ENCODE assay signal across 1 cellular context in genomic region chr2:188524519-188525113, GRCh38.
TF ChIP-seq lines count a peak whose summit lies in the region.

No MANE protein-coding gene starts in this region.

TF ChIP-seq in SK-N-SH treated with all-trans-retinoic acid at 6 μM for 48 hours, 23 proteins besides CTCF, POLR2A, EP300 and RAD21 (continued from another document):
- TF ChIP-seq TSHZ2 (CRISPR knock-in tag; IDR thresholded peaks at IDR 0.05) = no peak
- no peak for TF ChIP-seq ZFP30 (CRISPR knock-in tag; IDR thresholded peaks at IDR 0.05)
